ENCODE assay signal across 8 cellular contexts in genomic region chr12:101876861-101877815, GRCh38. TPM values are rescaled to one million over a fixed set of nuclear protein-coding genes. Genes with fewer than 3 reads are reported as not detected.
DNase-seq lines count a peak whose midpoint lies in the region; ATAC-seq and TF ChIP-seq lines count a peak whose summit lies in the region.

Gene DRAM1 (plus strand): TSS chr12:101877580. CDS start chr12:101877790, 210 bp downstream.

- peak; percentile 88 for ATAC-seq in GM18502 (IDR thresholded peaks at IDR 0.05; ENCODE audit: poor library complexity, unreplicated experiment)
- ATAC-seq in HG02938 (IDR thresholded peaks at IDR 0.05; ENCODE audit: unreplicated experiment) = peak; percentile 74
- ATAC-seq in left lobe of liver = peak; percentile 92

- intact Hi-C loops in A673 (cut with micrococcal nuclease; ENCODE audit: unreplicated experiment) = no loop called here

- POLR2A ChIA-PET in A673 (lab: Charles Lee; ENCODE audit: low non-redundant PET) = no interaction called here

- no peak for TF ChIP-seq CTCF in A673 (conservative IDR thresholded peaks at IDR 0.05; ENCODE audit: low read depth, low read length)

- H3K4me3 ChIP-seq in A673 (ENCODE audit: low read depth, low read length, poor library complexity, severe bottlenecking) = peak within 1 kb of the TSS; percentile 75

- H3K36me3 ChIP-seq in A673 (ENCODE audit: insufficient read depth, low read length, poor library complexity, severe bottlenecking) = no peaks in the 10 kb centered on the region

- DNase-seq in A673 (ENCODE audit: low spot score) (peak; percentile 88), NCI-H2196 (lab: John Stamatoyannopoulos, UW; ENCODE audit: unreplicated experiment) (peak; percentile 77), dedifferentiated amniotic fluid mesenchymal stem cell (ENCODE audit: extremely low spot score) (peak; percentile 90), left lobe of liver (ENCODE audit: low spot score) (peak; percentile 94)
- peak; percentile 61 for DNase-seq in activated CD4-positive, alpha-beta T cell treated with anti-CD3 and anti-CD28 coated beads, Interleukin-2, amount 50 U/mL, for 1 hour
- peak; percentile 71 to 80 for DNase-seq in stimulated activated CD4-positive, alpha-beta T cell treated with anti-CD3 and anti-CD28 coated beads, Interleukin-2, amount 100 ng/mL, for 24 hours

- peak within 1 kb of the TSS; percentile 87 for H3K27ac ChIP-seq in A673 (ENCODE audit: low read depth, low read length, poor library complexity, severe bottlenecking)

- H3K9me3 ChIP-seq in A673 (ENCODE audit: low read depth, low read length, poor library complexity, severe bottlenecking) = no peaks in the 10 kb centered on the region

- H3K4me1 ChIP-seq in A673 (ENCODE audit: insufficient read depth, low read length, poor library complexity, severe bottlenecking) = peaks cover 18% of the 10 kb centered on the region

- BruUV-seq in A673 (replicated peaks; lab: Mats Ljungman, UMichigan) = no TSS peak

- CTCF ChIA-PET in A673 (lab: Charles Lee) = no interaction called here

- H3K27me3 ChIP-seq in A673 (replicated peaks; ENCODE audit: insufficient read depth, low read depth, low read length, poor library complexity) = no peaks in the 10 kb centered on the region

RNA-seq across cellular contexts. Expression of gene DRAM1, which starts in this region (rescaled TPM):
- total RNA-seq in A673 (2021) (10.3 and 10.5 TPM in 2 replicates), left lobe of liver (2.5 TPM)

Comparison
In these comparisons a context has a peak if more than half of its experiments do, and no peak if none do; other contexts are left out.
1. Peak in every context shown above with its lines: DNase-seq, ATAC-seq, H3K4me3 ChIP-seq and H3K27ac ChIP-seq.